In genomic region chr17:72715906-72716572, GRCh38 we compare ENCODE assay signal across 9 cellular contexts.
DNase-seq lines count a peak whose midpoint lies in the region; ATAC-seq and TF ChIP-seq lines count a peak whose summit lies in the region.
"Had no signal": no experiment of that assay in that cellular context is flagged by ENCODE, and none has a peak within 500 bp of the region (broad histone marks: within the 10 kb centered on the region; RNA-seq: fewer than 3 reads in every experiment).

No MANE protein-coding gene starts in this region.

- no peaks in the 10 kb centered on the region for H3K4me1 ChIP-seq in right cardiac atrium (ENCODE audit: control insufficient read depth, insufficient read depth, low read length)

- peak overlapping the region; percentile 94 for H3K27ac Mint-ChIP-seq in HFFc6
- no peak overlapping the region for H3K27ac Mint-ChIP-seq in activated naive CD8-positive, alpha-beta T cell treated with anti-CD3 and anti-CD28 coated beads, Interleukin-2, amount 50 U/mL, for 24 hours
- H3K27ac Mint-ChIP-seq: activated naive CD8-positive, alpha-beta T cell treated with anti-CD3 and anti-CD28 coated beads, Interleukin-2, amount 10 ng/mL, durations not matched to agents 7 days and 5 days had no signal

- WGBS in right cardiac atrium, result 75% methylated on average over 23 of the region's 23 CpGs

- H3K9me3 Mint-ChIP-seq in HFFc6, result peaks cover 3% of the 10 kb centered on the region
- H3K9me3 Mint-ChIP-seq in activated naive CD8-positive, alpha-beta T cell treated with anti-CD3 and anti-CD28 coated beads, Interleukin-2, amount 50 U/mL, for 24 hours, result peaks cover 2% of the 10 kb centered on the region

- peak overlapping the region; percentile 79 for H3K4me3 Mint-ChIP-seq in HFFc6
- H3K4me3 Mint-ChIP-seq in activated naive CD8-positive, alpha-beta T cell treated with anti-CD3 and anti-CD28 coated beads, Interleukin-2, amount 50 U/mL, for 24 hours, result no peak overlapping the region
- H3K4me3 Mint-ChIP-seq: activated naive CD8-positive, alpha-beta T cell treated with anti-CD3 and anti-CD28 coated beads, Interleukin-2, amount 10 ng/mL, durations not matched to agents 7 days and 5 days had no signal

- H3K27me3 Mint-ChIP-seq in HFFc6 (ENCODE audit: insufficient read depth), result no peaks in the 10 kb centered on the region; the same call in 1 of the 2 replicates
- no peaks in the 10 kb centered on the region for H3K27me3 Mint-ChIP-seq in activated naive CD8-positive, alpha-beta T cell treated with anti-CD3 and anti-CD28 coated beads, Interleukin-2, amount 50 U/mL, for 24 hours

- TF ChIP-seq CTCF in HFFc6 (IDR thresholded peaks at IDR 0.05), result no peak

- H3K36me3 Mint-ChIP-seq in HFFc6 (ENCODE audit: low read depth), result peaks cover 6% of the 10 kb centered on the region
- peaks cover 17% of the 10 kb centered on the region for H3K36me3 Mint-ChIP-seq in activated naive CD8-positive, alpha-beta T cell treated with anti-CD3 and anti-CD28 coated beads, Interleukin-2, amount 50 U/mL, for 24 hours (ENCODE audit: low read depth)

- H3K4me3 ChIP-seq in right cardiac atrium (ENCODE audit: low read length), result no peak overlapping the region

- peak; percentile 27 to 73 for ATAC-seq in right cardiac atrium
- no peak for ATAC-seq in HG02759 (IDR thresholded peaks at IDR 0.05; ENCODE audit: unreplicated experiment)
- no peak for ATAC-seq in activated naive CD8-positive, alpha-beta T cell treated with anti-CD3 and anti-CD28 coated beads, Interleukin-2, amount 50 U/mL, for 24 hours

- DNase-seq in HFFc6, result peak; percentile 89
- DNase-seq in amniotic stem cell (lab: John Stamatoyannopoulos, UW), result peak; percentile 62
- peak in 1 of 3 donors; percentile 38 for DNase-seq in right cardiac atrium
- peak; percentile 48 for DNase-seq in superior temporal gyrus (ENCODE audit: extremely low spot score)
- no peak for DNase-seq in activated CD4-positive, alpha-beta T cell treated with anti-CD3 and anti-CD28 coated beads, Interleukin-2, amount 50 U/mL, for 48 hours
- DNase-seq in activated naive CD8-positive, alpha-beta T cell treated with anti-CD3 and anti-CD28 coated beads, Interleukin-2, amount 50 U/mL, for 24 hours, result no peak
- DNase-seq: activated naive CD8-positive, alpha-beta T cell treated with anti-CD3 and anti-CD28 coated beads, Interleukin-2, amount 10 ng/mL, durations not matched to agents 7 days and 5 days; MM.1S had no signal

- peaks cover 28% of the 10 kb centered on the region for H3K4me1 Mint-ChIP-seq in HFFc6 (ENCODE audit: low read depth)
- peaks cover 25% of the 10 kb centered on the region for H3K4me1 Mint-ChIP-seq in activated naive CD8-positive, alpha-beta T cell treated with anti-CD3 and anti-CD28 coated beads, Interleukin-2, amount 50 U/mL, for 24 hours

- intact Hi-C loops in right cardiac atrium (cut with DNase I), result no loop called here

- no peak overlapping the region for H3K27ac ChIP-seq in right cardiac atrium (ENCODE audit: low read length)

- H3K9me3 ChIP-seq in right cardiac atrium (ENCODE audit: control insufficient read depth, low read length), result no peaks in the 10 kb centered on the region

- no peaks in the 10 kb centered on the region for H3K27me3 ChIP-seq in right cardiac atrium (ENCODE audit: control insufficient read depth, insufficient read depth)

Comparison
In these comparisons a context has a peak if more than half of its experiments do, and no peak if none do; other contexts are left out.
1. DNase-seq: peak in HFFc6 (single experiment), amniotic stem cell (single experiment) and superior temporal gyrus (single experiment); none in activated CD4-positive, alpha-beta T cell treated with anti-CD3 and anti-CD28 coated beads, Interleukin-2, amount 50 U/mL, for 48 hours (0 of 2) and activated naive CD8-positive, alpha-beta T cell treated with anti-CD3 and anti-CD28 coated beads, Interleukin-2, amount 50 U/mL, for 24 hours (single experiment).
2. ATAC-seq: peak in right cardiac atrium (2 of 2); none in HG02759 (single experiment) and activated naive CD8-positive, alpha-beta T cell treated with anti-CD3 and anti-CD28 coated beads, Interleukin-2, amount 50 U/mL, for 24 hours (single experiment).